ENCODE assay signal across 7 cellular contexts in genomic region chr21:8229366-8230150, GRCh38.
DNase-seq lines count a peak whose midpoint lies in the region; ATAC-seq and TF ChIP-seq lines count a peak whose summit lies in the region.
"Not testable (repeated sequence)": the region's sequence is repeated elsewhere in the genome, so short reads cannot be mapped to it uniquely, and the experiment has no call there.

No MANE protein-coding gene starts in this region.

- POLR2A ChIA-PET in HEK293T (lab: Yijun Ruan, JAX), result not testable (repeated sequence)

- not testable (repeated sequence) for DNase-seq in HEK293T (ENCODE audit: extremely low spot score); left lobe of liver (ENCODE audit: low spot score); sciatic nerve (ENCODE audit: low spot score)

- CTCF ChIA-PET in HEK293T (lab: Yijun Ruan, JAX), result not testable (repeated sequence)

- ATAC-seq in GM18909 (IDR thresholded peaks at IDR 0.05; ENCODE audit: poor library complexity, unreplicated experiment), result peak; percentile 38
- peak; percentile 22 for ATAC-seq in HG03135 (IDR thresholded peaks at IDR 0.05; ENCODE audit: unreplicated experiment)
- ATAC-seq in SK-N-SH treated with all-trans-retinoic acid at 6 μM for 48 hours, result peak; percentile 19; the same call in 2 of the 3 replicates
- ATAC-seq in esophagus mucosa, result peak; percentile 63
- ATAC-seq in left lobe of liver, result peak; percentile 54
- peak; percentile 57 for ATAC-seq in sciatic nerve

- intact Hi-C loops in sciatic nerve (cut with DNase I), result not testable (repeated sequence)

TF ChIP-seq in HEK293T, 16 proteins besides CTCF, POLR2A, EP300 and RAD21:
- TF ChIP-seq SUZ12 (IDR thresholded peaks at IDR 0.05) (peak; percentile 60; the same call in 1 of the 2 replicates), NFRKB (IDR thresholded peaks at IDR 0.05) (0 out of 2 replicates have a peak, but pooled peaks have one; percentile 37)
